12 cellular contexts compared by ENCODE assay signal in genomic region chr19:16369664-16370576, GRCh38. TPM values are rescaled to one million over a fixed set of nuclear protein-coding genes. Genes with fewer than 3 reads are reported as not detected.
A peak's percentile ranks its signal among the peaks of the same experiment; 100 is the strongest.
DNase-seq lines count a peak whose midpoint lies in the region; ATAC-seq and TF ChIP-seq lines count a peak whose summit lies in the region.
"Had no signal": no experiment of that assay in that cellular context is flagged by ENCODE, and none has a peak within 500 bp of the region (broad histone marks: within the 10 kb centered on the region; RNA-seq: fewer than 3 reads in every experiment).

No MANE protein-coding gene starts in this region.

- no peak overlapping the region for H3K27ac Mint-ChIP-seq in activated naive CD4-positive, alpha-beta T cell treated with anti-CD3 and anti-CD28 coated beads for 36 hours

- peaks cover 8% of the 10 kb centered on the region for H3K36me3 Mint-ChIP-seq in activated naive CD4-positive, alpha-beta T cell treated with anti-CD3 and anti-CD28 coated beads for 36 hours (ENCODE audit: low read depth)

- intact Hi-C loops in activated naive CD4-positive, alpha-beta T cell treated with anti-CD3 and anti-CD28 coated beads for 36 hours (cut with micrococcal nuclease): loop anchor here (2.0 to 5.0 kb wide), 2 partner anchors 31 to 173 kb away; partner anchors contain the start of gene AP1M1
- intact Hi-C loops in sigmoid colon (cut with DNase I): no loop called here

- no peaks in the 10 kb centered on the region for H3K9me3 Mint-ChIP-seq in activated naive CD4-positive, alpha-beta T cell treated with anti-CD3 and anti-CD28 coated beads for 36 hours

- peaks cover 24% of the 10 kb centered on the region for H3K27me3 Mint-ChIP-seq in activated naive CD4-positive, alpha-beta T cell treated with anti-CD3 and anti-CD28 coated beads for 36 hours (ENCODE audit: low read depth)

- H3K4me3 ChIP-seq in DND-41 (ENCODE audit: low read depth in 1 of 2, low read length in 2 of 2) (0 out of 4 replicates have a peak overlapping the region, but pooled peaks of 1 of the 2 experiments have one; percentile 4), sigmoid colon (no peak overlapping the region), BE2C (ENCODE audit: low read depth, low read length) (no peak overlapping the region)
- H3K4me3 ChIP-seq: gastrocnemius medialis, psoas muscle had no signal

- TF ChIP-seq POLR2A in sigmoid colon (IDR thresholded peaks at IDR 0.05): no peak

- H3K4me2 ChIP-seq in DND-41 (ENCODE audit: insufficient read depth, low read length): peak overlapping the region; percentile 64

- peaks cover 20% of the 10 kb centered on the region for H3K36me3 ChIP-seq in DND-41 (ENCODE audit: insufficient read depth, low read length)
- peaks cover 0 to 12% (median 5%) of the 10 kb centered on the region in 4 donors for H3K36me3 ChIP-seq in sigmoid colon
- H3K36me3 ChIP-seq in BE2C: peaks cover 8% of the 10 kb centered on the region

- WGBS in sigmoid colon, 2 donors: 68 to 89% methylated on average over 22 of the region's 22 CpGs

- H3K27ac ChIP-seq in DND-41 (ENCODE audit: low read length): peak overlapping the region; percentile 75
- no peak overlapping the region for H3K27ac ChIP-seq in sigmoid colon
- H3K27ac ChIP-seq: psoas muscle had no signal

- no peak for ATAC-seq in DND-41 (ENCODE audit: insufficient read depth, low read depth)
- no peak for ATAC-seq in HG02759 (IDR thresholded peaks at IDR 0.05; ENCODE audit: unreplicated experiment)
- ATAC-seq: gastrocnemius medialis, psoas muscle had no signal

- no peaks in the 10 kb centered on the region for H3K9me3 ChIP-seq in DND-41 (ENCODE audit: insufficient read depth, low read length, severe bottlenecking)
- no peaks in the 10 kb centered on the region for H3K9me3 ChIP-seq in sigmoid colon
- H3K9me3 ChIP-seq in BE2C: no peaks in the 10 kb centered on the region
- H3K9me3 ChIP-seq: gastrocnemius medialis, psoas muscle had no signal

- TF ChIP-seq EP300 in sigmoid colon (IDR thresholded peaks at IDR 0.05): no peak

- H3K9ac ChIP-seq in DND-41 (ENCODE audit: low read depth, low read length): peak overlapping the region; percentile 22; the same call in 1 of the 2 replicates

- DNase-seq in DND-41 (peak; percentile 38), T-helper 22 cell (ENCODE audit: low read depth) (peak; percentile 89), sigmoid colon (peak; percentile 58), NCI-H1417 (lab: John Stamatoyannopoulos, UW) (no peak), iPS-NIHi11 (ENCODE audit: low spot score) (no peak), BE2C (no peak)
- peak; percentile 47 for DNase-seq in activated naive CD4-positive, alpha-beta T cell treated with anti-CD3 and anti-CD28 coated beads for 36 hours
- DNase-seq: cortex of kidney, gastrocnemius medialis, SIG-M5 had no signal

- H3K27me3 ChIP-seq in DND-41 (ENCODE audit: insufficient read depth, low read length, poor library complexity): no peaks in the 10 kb centered on the region
- no peaks in the 10 kb centered on the region for H3K27me3 ChIP-seq in sigmoid colon
- no peaks in the 10 kb centered on the region for H3K27me3 ChIP-seq in BE2C
- H3K27me3 ChIP-seq: gastrocnemius medialis had no signal

- H2AFZ ChIP-seq in DND-41 (ENCODE audit: low read depth, low read length): no peak overlapping the region

- peaks cover 64% of the 10 kb centered on the region for H4K20me1 ChIP-seq in DND-41 (ENCODE audit: insufficient read depth, low read length)

- H3K79me2 ChIP-seq in DND-41 (ENCODE audit: insufficient read depth, low read length): no peaks in the 10 kb centered on the region

- H3K4me3 Mint-ChIP-seq in activated naive CD4-positive, alpha-beta T cell treated with anti-CD3 and anti-CD28 coated beads for 36 hours: no peak overlapping the region

- no peak for TF ChIP-seq CTCF in DND-41 (IDR thresholded peaks at IDR 0.05; ENCODE audit: borderline replicate concordance, extremely low read depth, low read length, poor library complexity, severe bottlenecking)
- no peak for TF ChIP-seq CTCF in sigmoid colon (IDR thresholded peaks at IDR 0.05)
- no peak for TF ChIP-seq CTCF in BE2C (IDR thresholded peaks at IDR 0.05; ENCODE audit: low read depth, low read length)

- peaks cover 39% of the 10 kb centered on the region for H3K4me1 Mint-ChIP-seq in activated naive CD4-positive, alpha-beta T cell treated with anti-CD3 and anti-CD28 coated beads for 36 hours (ENCODE audit: low read depth)

- CTCF ChIA-PET in activated naive CD4-positive, alpha-beta T cell treated with anti-CD3 and anti-CD28 coated beads for 36 hours (lab: Charles Lee): interaction anchor here (1.5 kb wide), 1 partner anchor 13 kb away, joined by 4 read pairs; no protein-coding TSS in a partner anchor

- peaks cover 96% of the 10 kb centered on the region for H3K4me1 ChIP-seq in DND-41 (ENCODE audit: insufficient read depth, low read length)
- H3K4me1 ChIP-seq in sigmoid colon: peaks cover 0 to 24% (median 8%) of the 10 kb centered on the region in 4 donors
- no peaks in the 10 kb centered on the region for H3K4me1 ChIP-seq in BE2C

RNA-seq across cellular contexts. Expression of gene KLF2, which starts 45.3 kb away (rescaled TPM):
- total RNA-seq in activated naive CD4-positive, alpha-beta T cell treated with anti-CD3 and anti-CD28 coated beads for 36 hours: under 1 TPM; 0.22 to 0.69 TPM
- 10 to 100 TPM; 17.1 to 49.3 (median 28.3) TPM for total RNA-seq in sigmoid colon
- polyA plus RNA-seq in sigmoid colon: 10 to 100 TPM in 1 of 3 donors, 1 to 10 TPM in 2; 2.8 to 25.9 (median 3.6) TPM
- polyA plus RNA-seq in BE2C (2012; ENCODE audit: insufficient read depth, insufficient read length, low read depth): 11.1 TPM

Comparison
In these comparisons a context has a peak if more than half of its experiments do, and no peak if none do; other contexts are left out.
1. DNase-seq: peak in DND-41 (single experiment), T-helper 22 cell (single experiment), activated naive CD4-positive, alpha-beta T cell treated with anti-CD3 and anti-CD28 coated beads for 36 hours (single experiment) and sigmoid colon (single experiment); none in NCI-H1417 (0 of 3), iPS-NIHi11 (single experiment) and BE2C (single experiment).
2. RNA of gene KLF2, which starts 45.3 kb away (total RNA-seq): 17.1 to 49.3 TPM in sigmoid colon; 0.22 to 0.69 TPM in activated naive CD4-positive, alpha-beta T cell treated with anti-CD3 and anti-CD28 coated beads for 36 hours; every median in the first group is over 10 times any median in the second.